17 cellular contexts compared by ENCODE assay signal in the genomic region with DNA sequence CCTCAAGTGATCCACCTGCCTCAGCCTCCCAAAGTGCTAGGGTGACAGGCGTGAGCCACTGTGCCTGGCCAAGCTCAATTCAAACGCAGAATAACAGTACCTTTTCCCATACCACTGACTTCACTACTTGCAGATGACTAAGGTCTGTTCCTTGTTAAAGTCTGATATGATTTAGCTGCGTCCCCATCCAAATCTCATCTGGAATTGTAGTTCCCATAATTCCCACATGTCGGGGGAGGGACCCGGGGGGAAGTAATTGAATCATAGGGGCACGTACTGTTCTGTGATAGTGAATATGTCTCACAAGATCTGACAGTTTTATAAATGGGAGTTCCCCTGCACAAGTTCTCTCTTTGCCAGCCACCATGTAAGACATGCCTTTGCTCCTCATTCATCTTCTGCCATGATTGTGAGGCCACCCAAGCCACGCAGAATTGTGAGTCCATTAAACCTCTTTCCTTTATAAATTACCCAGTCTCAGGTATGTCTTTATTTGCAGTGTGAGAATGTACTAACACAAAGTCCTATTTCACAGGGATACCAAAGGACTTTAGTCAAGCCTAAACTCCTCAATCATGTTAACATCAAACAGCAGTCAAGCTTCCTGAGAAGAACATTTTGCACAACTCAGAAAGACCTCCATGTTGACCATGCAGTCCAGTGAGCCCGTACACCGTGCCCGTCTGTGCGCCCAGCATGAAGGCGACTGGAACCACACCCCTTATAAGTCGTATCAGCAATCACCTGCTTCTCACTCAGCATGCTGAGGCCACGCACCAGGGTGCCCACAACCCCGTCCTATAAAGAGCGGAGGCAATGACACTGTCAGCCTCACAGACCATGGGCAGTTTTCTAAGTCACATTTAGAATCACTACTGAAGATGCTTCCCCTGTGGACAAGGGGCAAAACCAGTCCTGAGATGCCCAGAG.
"Had no signal": no experiment of that assay in that cellular context is flagged by ENCODE, and none has a peak within 500 bp of the region (broad histone marks: within the 10 kb centered on the region; RNA-seq: fewer than 3 reads in every experiment).

No MANE protein-coding gene starts in this region.

- H3K27me3 ChIP-seq: ascending aorta, breast epithelium, gastroesophageal sphincter, spleen had no signal

- H3K36me3 ChIP-seq: ascending aorta, breast epithelium, gastroesophageal sphincter had no signal

- H2AFZ ChIP-seq: parathyroid adenoma had no signal

- ATAC-seq: esophagus mucosa had no signal

- H3K9me3 ChIP-seq: ascending aorta, gastroesophageal sphincter had no signal

- H3K4me3 Mint-ChIP-seq: activated T-helper 1 cell treated with anti-CD3 and anti-CD28 coated beads, Interleukin-12 subunit alpha, Interleukin-12 subunit beta, Interleukin-2, Interleukin-4 antibody, amounts not matched to agents 30 ng/mL and 10 ng/mL and 1 ng/mL, durations not matched to agents 14 hours and 24 hours and 36 hours; nephron; type B pancreatic cell had no signal

- H3K9ac ChIP-seq: parathyroid adenoma had no signal

- H3K4me1 ChIP-seq: breast epithelium had no signal

- DNase-seq: activated CD4-positive, alpha-beta T cell treated with anti-CD3 and anti-CD28 coated beads, Interleukin-2, amount 50 U/mL, for 4 hours; activated naive CD4-positive, alpha-beta T cell; activated T-cell treated with anti-CD3 and anti-CD28 coated beads for 4 hours; effector CD4-positive, alpha-beta T cell; left cardiac atrium; mesendoderm; spleen; stimulated activated CD4-positive, alpha-beta T cell treated with anti-CD3 and anti-CD28 coated beads, Interleukin-4, amount 100 ng/mL, for 4 hours; stimulated activated naive CD4-positive, alpha-beta T cell had no signal

- H3K4me3 ChIP-seq: ascending aorta, breast epithelium, gastroesophageal sphincter, spleen had no signal

- H3K27ac Mint-ChIP-seq: activated T-helper 1 cell treated with anti-CD3 and anti-CD28 coated beads, Interleukin-12 subunit alpha, Interleukin-12 subunit beta, Interleukin-2, Interleukin-4 antibody, amounts not matched to agents 30 ng/mL and 10 ng/mL and 1 ng/mL, durations not matched to agents 14 hours and 24 hours and 36 hours; nephron; type B pancreatic cell had no signal

- H3K27ac ChIP-seq: breast epithelium, gastroesophageal sphincter, parathyroid adenoma, spleen had no signal

- H3K27me3 Mint-ChIP-seq: type B pancreatic cell had no signal
